Comparison of ENCODE assay signal across 26 cellular contexts in genomic region chr15:58604455-58604923, GRCh38.
DNase-seq lines count a peak whose midpoint lies in the region; ATAC-seq, FAIRE-seq and TF ChIP-seq lines count a peak whose summit lies in the region.
"Had no signal": no experiment of that assay in that cellular context is flagged by ENCODE, and none has a peak within 500 bp of the region (broad histone marks: within the 10 kb centered on the region; RNA-seq: fewer than 3 reads in every experiment).

No MANE protein-coding gene starts in this region.

- peaks cover 17% of the 10 kb centered on the region for H3K4me1 ChIP-seq in Caco-2
- H3K4me1 ChIP-seq in PC-3 (ENCODE audit: insufficient read depth, low read length): peaks cover 29% of the 10 kb centered on the region
- no peaks in the 10 kb centered on the region for H3K4me1 ChIP-seq in small intestine (ENCODE audit: control insufficient read depth in 2 of 2, insufficient read depth in 1 of 2, low read depth in 1 of 2, low read length in 1 of 2)

- peaks cover 23% of the 10 kb centered on the region for H3K4me1 Mint-ChIP-seq in Caco-2 (ENCODE audit: low read depth, unreplicated experiment)
- peaks cover 14% of the 10 kb centered on the region for H3K4me1 Mint-ChIP-seq in activated T-helper 17 cell treated with anti-CD3 and anti-CD28 coated beads, Interleukin-2, amount 50 U/mL, for 72 hours

- H3K4me3 Mint-ChIP-seq in Caco-2 (ENCODE audit: unreplicated experiment): peak overlapping the region; percentile 17
- H3K4me3 Mint-ChIP-seq in activated T-helper 17 cell treated with anti-CD3 and anti-CD28 coated beads, Interleukin-2, amount 50 U/mL, for 72 hours: no peak overlapping the region
- H3K4me3 Mint-ChIP-seq: activated CD4-positive, alpha-beta T cell treated with anti-CD3 and anti-CD28 coated beads, Interleukin-2, amount 10 ng/mL, durations not matched to agents 7 days and 5 days; HFFc6; naive B cell had no signal

- H4K20me1 ChIP-seq in PC-3 (ENCODE audit: low read length): no peaks in the 10 kb centered on the region

- DNase-seq in Caco-2 (peak; percentile 78 to 87), PC-3 (peak; percentile 81), left colon (no peak), small intestine (peak; percentile 86), DMS 273 treated with DMSO at 0.1 percent for 48 hours (lab: John Stamatoyannopoulos, UW) (no peak)
- DNase-seq: activated CD4-positive, alpha-beta T cell treated with anti-CD3 and anti-CD28 coated beads, Interleukin-2, amount 10 ng/mL, durations not matched to agents 7 days and 5 days; anterior cingulate cortex; C1 segment of cervical spinal cord; central memory CD4-positive, alpha-beta T cell; GM23248; HFFc6; kidney glomerular epithelial cell; mesendoderm; MV-4-11; naive B cell; NCI-H1694; NCI-H524; stimulated activated CD4-positive, alpha-beta T cell treated with anti-CD3 and anti-CD28 coated beads, Interleukin-1b, Interleukin-23, amount 100 ng/mL, for 48 hours; T-helper 2 cell had no signal

- no peak overlapping the region for H2AFZ ChIP-seq in PC-3 (ENCODE audit: low read length)
- H2AFZ ChIP-seq: GM23248 had no signal

- intact Hi-C loops in Caco-2 (cut with micrococcal nuclease; ENCODE audit: unreplicated experiment): loop anchor here (1.0 to 5.0 kb wide), 3 partner anchors 14 to 137 kb away; no protein-coding TSS in a partner anchor
- intact Hi-C loops in PC-3 (cut with micrococcal nuclease): loop anchor here (10.0 kb wide), 2 partner anchors 240 to 330 kb away; no protein-coding TSS in a partner anchor
- intact Hi-C loops in left colon (cut with DNase I, micrococcal nuclease): no loop called here

- H3K9me3 ChIP-seq in Caco-2 (no peaks in the 10 kb centered on the region), PC-3 (ENCODE audit: low read length) (no peaks in the 10 kb centered on the region), small intestine (ENCODE audit: control insufficient read depth, low read depth) (no peaks in the 10 kb centered on the region)

- H3K27ac ChIP-seq in PC-3 (ENCODE audit: low read length) (peak overlapping the region; percentile 90), small intestine (ENCODE audit: low read depth in 1 of 2, low read length in 1 of 2) (peak overlapping the region; percentile 48 to 62)
- H3K27ac ChIP-seq: GM23248, KMS-11, SK-N-MC had no signal

- peaks cover 17% of the 10 kb centered on the region for H3K36me3 Mint-ChIP-seq in Caco-2 (ENCODE audit: insufficient read depth, unreplicated experiment)
- H3K36me3 Mint-ChIP-seq in activated T-helper 17 cell treated with anti-CD3 and anti-CD28 coated beads, Interleukin-2, amount 50 U/mL, for 72 hours (ENCODE audit: low read depth): peaks cover 64% of the 10 kb centered on the region

- H3K36me3 ChIP-seq in Caco-2 (ENCODE audit: control insufficient read depth, insufficient read depth, low read length) (no peaks in the 10 kb centered on the region), PC-3 (ENCODE audit: low read depth, low read length) (peaks cover 4% of the 10 kb centered on the region; the same call in 1 of the 2 replicates), small intestine (ENCODE audit: control insufficient read depth in 2 of 2, insufficient read depth in 2 of 2, low read length in 2 of 2) (peaks cover 2 to 4% of the 10 kb centered on the region in 2 donors)

- TF ChIP-seq CTCF in Caco-2 (IDR thresholded peaks at IDR 0.05; ENCODE audit: insufficient read depth in 1 of 2, low read depth in 1 of 2, low read length in 1 of 2, severe bottlenecking in 1 of 2, unreplicated experiment in 1 of 2) (no peak), PC-3 (conservative IDR thresholded peaks at IDR 0.05; ENCODE audit: low read depth, low read length) (no peak)

- 22 to 72% (median 40%) methylated on average over 4 of the region's 4 CpGs for WGBS in small intestine, 3 donors

- no peak for FAIRE-seq in small intestine (lab: Jason Lieb, UNC)
- FAIRE-seq: GM18507 had no signal

- no peaks in the 10 kb centered on the region for H3K9me3 Mint-ChIP-seq in Caco-2 (ENCODE audit: unreplicated experiment)
- H3K9me3 Mint-ChIP-seq in activated T-helper 17 cell treated with anti-CD3 and anti-CD28 coated beads, Interleukin-2, amount 50 U/mL, for 72 hours: no peaks in the 10 kb centered on the region
- H3K9me3 Mint-ChIP-seq: activated CD4-positive, alpha-beta T cell treated with anti-CD3 and anti-CD28 coated beads, Interleukin-2, amount 10 ng/mL, durations not matched to agents 7 days and 5 days; activated naive CD4-positive, alpha-beta T cell treated with anti-CD3 and anti-CD28 coated beads, Interleukin-2, amount 50 U/mL, for 72 hours; HFFc6; naive B cell had no signal

- peak; percentile 85 for ATAC-seq in PC-3
- peak; percentile 77 for ATAC-seq in left colon
- no peak for ATAC-seq in GM18520 (IDR thresholded peaks at IDR 0.05; ENCODE audit: unreplicated experiment)
- ATAC-seq in activated T-helper 17 cell treated with anti-CD3 and anti-CD28 coated beads, Interleukin-2, amount 50 U/mL, for 72 hours (replicated peaks): no peak
- ATAC-seq: activated naive CD4-positive, alpha-beta T cell treated with anti-CD3 and anti-CD28 coated beads, Interleukin-2, amount 50 U/mL, for 72 hours had no signal

- CTCF ChIA-PET in Caco-2 (lab: Charles Lee) (interaction anchor here (0.6 to 1.6 kb wide), 8 partner anchors 14 to 377 kb away, joined by 3 to 7 read pairs (median 4); partner anchors contain the start of genes ADAM10 and MINDY2), PC-3 (lab: Charles Lee) (interaction anchor here (0.6 kb wide), 1 partner anchor 335 kb away, joined by 5 read pairs; no protein-coding TSS in a partner anchor)

- H3K27me3 ChIP-seq in Caco-2 (replicated peaks; ENCODE audit: control insufficient read depth, insufficient read depth, low read length): no peaks in the 10 kb centered on the region
- no peaks in the 10 kb centered on the region for H3K27me3 ChIP-seq in PC-3 (ENCODE audit: low read length)
- H3K27me3 ChIP-seq in small intestine (ENCODE audit: control insufficient read depth in 2 of 2, insufficient read depth in 2 of 2, low read length in 2 of 2): no peaks in the 10 kb centered on the region

- peak overlapping the region; percentile 60 for H3K27ac Mint-ChIP-seq in Caco-2 (ENCODE audit: unreplicated experiment)
- no peak overlapping the region for H3K27ac Mint-ChIP-seq in activated T-helper 17 cell treated with anti-CD3 and anti-CD28 coated beads, Interleukin-2, amount 50 U/mL, for 72 hours
- H3K27ac Mint-ChIP-seq: activated CD4-positive, alpha-beta T cell treated with anti-CD3 and anti-CD28 coated beads, Interleukin-2, amount 10 ng/mL, durations not matched to agents 7 days and 5 days; HFFc6 had no signal

- peak overlapping the region; percentile 44 for H3K4me2 ChIP-seq in PC-3 (ENCODE audit: low read length)
- H3K4me2 ChIP-seq: KMS-11 had no signal

- H3K9ac ChIP-seq in PC-3 (ENCODE audit: low read length): peak overlapping the region; percentile 43; the same call in 1 of the 2 replicates
- H3K9ac ChIP-seq: GM23248, KMS-11 had no signal

- H3F3A ChIP-seq in PC-3 (ENCODE audit: low read length, unreplicated experiment): no peaks in the 10 kb centered on the region

- no peaks in the 10 kb centered on the region for H3K27me3 Mint-ChIP-seq in Caco-2 (ENCODE audit: insufficient read depth, unreplicated experiment)
- no peaks in the 10 kb centered on the region for H3K27me3 Mint-ChIP-seq in activated T-helper 17 cell treated with anti-CD3 and anti-CD28 coated beads, Interleukin-2, amount 50 U/mL, for 72 hours
- H3K27me3 Mint-ChIP-seq: activated CD4-positive, alpha-beta T cell treated with anti-CD3 and anti-CD28 coated beads, Interleukin-2, amount 10 ng/mL, durations not matched to agents 7 days and 5 days; naive B cell had no signal

- BruUV-seq in Caco-2 (replicated peaks; lab: Mats Ljungman, UMichigan): no TSS peak
- no TSS peak for BruUV-seq in PC-3 (replicated peaks; lab: Mats Ljungman, UMichigan)

- no peaks in the 10 kb centered on the region for H3K79me2 ChIP-seq in PC-3 (ENCODE audit: low read length)

- no peak overlapping the region for H3K4me3 ChIP-seq in Caco-2 (ENCODE audit: low read depth, low read length)
- peak overlapping the region; percentile 27; the same call in 1 of the 2 replicates for H3K4me3 ChIP-seq in PC-3 (ENCODE audit: low read length)
- H3K4me3 ChIP-seq in small intestine (ENCODE audit: low read depth in 1 of 2, low read length in 2 of 2): no peak overlapping the region
- H3K4me3 ChIP-seq: GM23248, SK-N-MC, skin epidermis had no signal

- H3K9me2 ChIP-seq in PC-3 (replicated peaks; ENCODE audit: low read length): no peaks in the 10 kb centered on the region

- POLR2A ChIA-PET in Caco-2 (lab: Charles Lee) (interaction anchor here (0.5 to 1.1 kb wide), 6 partner anchors 37 to 166 kb away, joined by 3 to 6 read pairs (median 4); partner anchors contain the start of gene MINDY2), PC-3 (lab: Charles Lee; ENCODE audit: unreplicated experiment) (interaction anchor here (0.6 kb wide), 1 partner anchor 70 kb away, joined by 3 read pairs; no protein-coding TSS in a partner anchor)

Comparison
In these comparisons a context has a peak if more than half of its experiments do, and no peak if none do; other contexts are left out.
1. DNase-seq: peak in Caco-2 (2 of 2), PC-3 (single experiment) and small intestine (single experiment); none in left colon (0 of 2) and DMS 273 treated with DMSO at 0.1 percent for 48 hours (single experiment).
2. ATAC-seq: peak in PC-3 (single experiment) and left colon (single experiment); none in GM18520 (single experiment) and activated T-helper 17 cell treated with anti-CD3 and anti-CD28 coated beads, Interleukin-2, amount 50 U/mL, for 72 hours (single experiment).
3. intact Hi-C loops: an anchor here in Caco-2 (1.0 to 5.0 kb wide) and PC-3 (10.0 kb wide); none called in left colon.